28 cellular contexts compared by ENCODE assay signal in genomic region chr6:146369866-146370265, GRCh38.
"Had no signal": no experiment of that assay in that cellular context is flagged by ENCODE, and none has a peak within 500 bp of the region (broad histone marks: within the 10 kb centered on the region; RNA-seq: fewer than 3 reads in every experiment).

No MANE protein-coding gene starts in this region.

- H3K4me3 ChIP-seq: colonic mucosa, coronary artery, dorsolateral prefrontal cortex, esophagus muscularis mucosa, esophagus squamous epithelium, gastrocnemius medialis, gastroesophageal sphincter, heart left ventricle, heart right ventricle, hepatocyte had no signal

- H3K4me1 ChIP-seq: colonic mucosa, esophagus muscularis mucosa, esophagus squamous epithelium, foreskin keratinocyte, gastrocnemius medialis, gastroesophageal sphincter, heart left ventricle, heart right ventricle had no signal

- H2AFZ ChIP-seq: hepatocyte had no signal

- H3K36me3 ChIP-seq: colonic mucosa, esophagus muscularis mucosa, esophagus squamous epithelium, gastrocnemius medialis, gastroesophageal sphincter, heart left ventricle, heart right ventricle had no signal

- H3K27me3 ChIP-seq: colonic mucosa, dorsolateral prefrontal cortex, esophagus muscularis mucosa, esophagus squamous epithelium, foreskin keratinocyte, gastrocnemius medialis, gastroesophageal sphincter, heart left ventricle, heart right ventricle, hepatocyte had no signal

- H3K27ac ChIP-seq: colonic mucosa, coronary artery, dorsolateral prefrontal cortex, epithelial cell of prostate, esophagus muscularis mucosa, esophagus squamous epithelium, foreskin keratinocyte, gastrocnemius medialis, gastroesophageal sphincter, heart left ventricle, heart right ventricle, hepatocyte had no signal

- DNase-seq: colonic mucosa; cortex of kidney; dermis blood vessel endothelial cell; dorsolateral prefrontal cortex; effector CD4-positive, alpha-beta T cell; effector CD8-positive, alpha-beta T cell; effector memory CD4-positive, alpha-beta T cell; effector memory CD8-positive, alpha-beta T cell; endodermal cell; erythroblast; esophagus squamous epithelium; foreskin fibroblast; foreskin keratinocyte; gastrocnemius medialis; glutamatergic neuron; head of caudate nucleus; heart left ventricle; heart right ventricle had no signal

- FAIRE-seq: colon, endometrium, endothelial cell of umbilical vein, frontal cortex had no signal

- H3K4me2 ChIP-seq: hepatocyte had no signal

- ATAC-seq: effector memory CD8-positive, alpha-beta T cell; esophagus mucosa; foreskin keratinocyte; gastrocnemius medialis; gastroesophageal sphincter; heart left ventricle; heart right ventricle had no signal

- H3K9me3 ChIP-seq: colonic mucosa, esophagus squamous epithelium, gastrocnemius medialis had no signal

- H3K79me2 ChIP-seq: hepatocyte had no signal
